ENCODE assay signal across 9 cellular contexts in the genomic region with DNA sequence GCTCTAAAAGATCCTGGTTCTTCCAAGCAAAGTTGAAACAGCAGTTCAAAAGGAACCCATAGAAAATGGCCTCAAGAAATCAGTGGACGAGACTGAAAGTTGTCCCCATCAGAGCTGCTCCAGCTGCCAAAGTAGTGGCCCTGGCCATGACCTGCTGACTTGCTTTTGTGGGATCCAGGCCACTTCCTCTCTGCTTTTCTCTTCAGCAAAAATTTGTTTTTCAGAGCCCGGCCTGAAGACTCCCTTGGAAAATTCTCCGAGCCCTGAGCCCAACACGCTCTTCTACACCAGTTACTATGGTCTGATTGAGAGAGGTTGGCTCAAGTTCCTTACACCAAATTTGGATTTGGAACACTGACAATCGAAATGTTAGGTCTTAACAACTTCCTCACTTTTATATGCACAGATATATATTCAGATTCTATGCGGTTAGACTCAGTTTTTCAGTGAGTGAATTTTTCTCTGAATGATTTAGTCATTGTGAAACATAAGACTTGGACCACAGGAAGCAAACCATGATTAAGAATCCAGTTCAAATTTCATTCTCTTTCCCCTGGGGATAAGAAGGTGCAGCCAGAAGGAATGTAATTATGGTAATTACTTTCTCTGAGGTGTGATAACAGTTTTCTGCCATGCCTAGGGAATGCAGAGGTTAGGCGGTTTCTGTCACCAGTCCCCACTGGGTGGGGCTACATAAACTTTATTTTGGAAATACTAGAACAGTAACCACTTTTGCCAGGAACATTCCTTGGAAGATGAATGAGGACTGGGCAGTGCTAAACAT.
DNase-seq lines count a peak whose midpoint lies in the region; ATAC-seq and FAIRE-seq lines count a peak whose summit lies in the region.
"Had no signal": no experiment of that assay in that cellular context is flagged by ENCODE, and none has a peak within 500 bp of the region (broad histone marks: within the 10 kb centered on the region; RNA-seq: fewer than 3 reads in every experiment).

No MANE protein-coding gene starts in this region.

- DNase-seq in activated CD4-positive, CD25-positive, alpha-beta regulatory T cell treated with anti-CD3 and anti-CD28 coated beads, Interleukin-2, amount 50 U/mL, for 72 hours = no peak
- DNase-seq in fibroblast of gingiva (ENCODE audit: low read depth) = peak; percentile 89
- no peak for DNase-seq in stimulated activated effector memory CD8-positive, alpha-beta T cell treated with anti-CD3 and anti-CD28 coated beads, Interleukin-12 subunit alpha, Interleukin-12 subunit beta, amount 100 ng/mL, for 72 hours (ENCODE audit: low spot score in 2 of 2)
- DNase-seq in small intestine = no peak
- no peak for DNase-seq in AML-193 (lab: John Stamatoyannopoulos, UW)
- DNase-seq in activated CD4-positive, alpha-beta T cell treated with anti-CD3 and anti-CD28 coated beads for 4 hours = no peak

- H3K9me3 ChIP-seq in HUES6 (ENCODE audit: control insufficient read depth, insufficient read depth, low read depth, low read length) (no peaks in the 10 kb centered on the region), small intestine (ENCODE audit: control insufficient read depth, low read depth) (no peaks in the 10 kb centered on the region)

- H3K4me1 ChIP-seq in HUES6 (ENCODE audit: control insufficient read depth, insufficient read depth, low read length) (peaks cover 26% of the 10 kb centered on the region), small intestine (ENCODE audit: control insufficient read depth in 2 of 2, insufficient read depth in 1 of 2, low read depth in 1 of 2, low read length in 1 of 2) (peaks cover 0 to 4% of the 10 kb centered on the region in 2 donors)

- no peak for FAIRE-seq in small intestine (lab: Jason Lieb, UNC)

- H3K36me3 ChIP-seq in HUES6 (ENCODE audit: control insufficient read depth, insufficient read depth, low read length) = no peaks in the 10 kb centered on the region
- no peaks in the 10 kb centered on the region for H3K36me3 ChIP-seq in small intestine (ENCODE audit: control insufficient read depth in 2 of 2, insufficient read depth in 2 of 2, low read length in 2 of 2)

- WGBS in small intestine, 3 donors = 48 to 60% (median 58%) methylated on average over 7 of the region's 7 CpGs

- H3K27ac Mint-ChIP-seq in stimulated activated effector memory CD8-positive, alpha-beta T cell treated with anti-CD3 and anti-CD28 coated beads, Interleukin-12 subunit alpha, Interleukin-12 subunit beta, amount 100 ng/mL, for 72 hours = peak overlapping the region; percentile 71
- H3K27ac Mint-ChIP-seq: B cell had no signal

- peaks cover 79% of the 10 kb centered on the region for H3K36me3 Mint-ChIP-seq in stimulated activated effector memory CD8-positive, alpha-beta T cell treated with anti-CD3 and anti-CD28 coated beads, Interleukin-12 subunit alpha, Interleukin-12 subunit beta, amount 100 ng/mL, for 72 hours

- H3K27ac ChIP-seq in HUES6 (ENCODE audit: low read depth, low read length) (peak overlapping the region; percentile 4; the same call in 1 of the 2 replicates), small intestine (ENCODE audit: low read depth in 1 of 2, low read length in 1 of 2) (peak overlapping the region in 1 of 2 donors; percentile 42)

- H3K27me3 ChIP-seq in HUES6 (ENCODE audit: control insufficient read depth, insufficient read depth, low read length) (no peaks in the 10 kb centered on the region), small intestine (ENCODE audit: control insufficient read depth in 2 of 2, insufficient read depth in 2 of 2, low read length in 2 of 2) (no peaks in the 10 kb centered on the region)

- H3K9me3 Mint-ChIP-seq in stimulated activated effector memory CD8-positive, alpha-beta T cell treated with anti-CD3 and anti-CD28 coated beads, Interleukin-12 subunit alpha, Interleukin-12 subunit beta, amount 100 ng/mL, for 72 hours = no peaks in the 10 kb centered on the region

- ATAC-seq in activated CD4-positive, CD25-positive, alpha-beta regulatory T cell treated with anti-CD3 and anti-CD28 coated beads, Interleukin-2, amount 50 U/mL, for 24 hours = peak; percentile 28 to 33
- peak; percentile 86 for ATAC-seq in stimulated activated effector memory CD8-positive, alpha-beta T cell treated with anti-CD3 and anti-CD28 coated beads, Interleukin-12 subunit alpha, Interleukin-12 subunit beta, amount 100 ng/mL, for 72 hours

- H3K4me3 ChIP-seq in HUES6 (ENCODE audit: low read depth, low read length) (no peak overlapping the region), small intestine (ENCODE audit: low read depth in 1 of 2, low read length in 2 of 2) (no peak overlapping the region)

- H3K4me3 Mint-ChIP-seq in stimulated activated effector memory CD8-positive, alpha-beta T cell treated with anti-CD3 and anti-CD28 coated beads, Interleukin-12 subunit alpha, Interleukin-12 subunit beta, amount 100 ng/mL, for 72 hours = no peak overlapping the region
- H3K4me3 Mint-ChIP-seq: B cell had no signal

- peaks cover 13% of the 10 kb centered on the region for H3K4me1 Mint-ChIP-seq in stimulated activated effector memory CD8-positive, alpha-beta T cell treated with anti-CD3 and anti-CD28 coated beads, Interleukin-12 subunit alpha, Interleukin-12 subunit beta, amount 100 ng/mL, for 72 hours
- H3K4me1 Mint-ChIP-seq: B cell had no signal

- no peak overlapping the region for H3K9ac ChIP-seq in HUES6 (ENCODE audit: low read length)
